ENCODE assay signal across 1 cellular context in the genomic region with DNA sequence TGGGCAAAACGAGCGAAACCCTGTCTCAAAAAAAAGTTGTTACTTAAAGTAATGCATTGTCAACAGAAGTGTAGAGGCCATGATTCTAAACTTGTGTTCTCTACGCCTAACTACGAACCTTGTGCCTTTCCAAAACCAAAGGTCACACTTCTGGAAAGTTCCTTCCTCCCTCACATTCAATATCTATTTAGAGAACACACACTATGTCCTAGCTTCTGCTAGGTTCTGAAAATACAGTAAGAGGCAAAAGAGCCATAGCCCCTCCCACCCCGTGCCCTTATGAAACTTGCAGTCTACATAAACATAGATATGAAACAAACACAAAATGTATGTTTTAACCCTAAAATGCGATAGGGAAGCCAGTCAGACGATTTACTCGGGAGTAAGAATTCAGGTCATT.
TF ChIP-seq lines count a peak whose summit lies in the region.

No MANE protein-coding gene starts in this region.

TF ChIP-seq in H1, 55 proteins besides CTCF, POLR2A, EP300 and RAD21 (continued from another document):
- TF ChIP-seq RXRA (IDR thresholded peaks at IDR 0.05; ENCODE audit: insufficient read depth, low read depth, low read length) (no peak), SP4 (IDR thresholded peaks at IDR 0.05; ENCODE audit: low read length) (no peak), CHD2 (IDR thresholded peaks at IDR 0.05; ENCODE audit: low read length) (no peak), KDM5A (IDR thresholded peaks at IDR 0.05; ENCODE audit: low read length) (no peak), RFX5 (IDR thresholded peaks at IDR 0.05; ENCODE audit: borderline replicate concordance, low read depth, low read length) (no peak), ATF3 (IDR thresholded peaks at IDR 0.05; ENCODE audit: insufficient read depth, low read depth, low read length) (no peak), NANOG (IDR thresholded peaks at IDR 0.05; ENCODE audit: insufficient read depth, low read depth, low read length, poor library complexity, severe bottlenecking) (no peak)
